Comparison of ENCODE assay signal across 8 cellular contexts in genomic region chr3:130893240-130894129, GRCh38. TPM values are rescaled to one million over a fixed set of nuclear protein-coding genes. Genes with fewer than 3 reads are reported as not detected.
A peak's percentile ranks its signal among the peaks of the same experiment; 100 is the strongest.
DNase-seq lines count a peak whose midpoint lies in the region; ATAC-seq, FAIRE-seq and TF ChIP-seq lines count a peak whose summit lies in the region.

TSS of gene ATP2C1 (plus strand) at chr3:130894084. CDS start at chr3:130894770, 686 bp downstream.

- TF ChIP-seq CTCF in BE2C (IDR thresholded peaks at IDR 0.05; ENCODE audit: low read depth, low read length): no peak

- no peaks in the 10 kb centered on the region for H3K9me3 ChIP-seq in BE2C

- H3K27ac ChIP-seq in cingulate gyrus (ENCODE audit: low read depth, low read length): peak within 1 kb of the TSS; percentile 92

- no peaks in the 10 kb centered on the region; the same call in 1 of the 2 replicates for H3K36me3 ChIP-seq in BE2C

- peak within 1 kb of the TSS; percentile 86 for H3K4me3 ChIP-seq in BE2C (ENCODE audit: low read depth, low read length)

- peak; percentile 97 for FAIRE-seq in GM19239 (lab: Jason Lieb, UNC)

- peak; percentile 77 for ATAC-seq in HG03457 (IDR thresholded peaks at IDR 0.05; ENCODE audit: unreplicated experiment)

- no peaks in the 10 kb centered on the region for H3K27me3 ChIP-seq in BE2C

- H3K4me1 ChIP-seq in BE2C: peaks cover 9% of the 10 kb centered on the region

- DNase-seq in BE2C (peak; percentile 99), GM19239 (ENCODE audit: insufficient read length, low spot score) (peak; percentile 67), NCI-H524 (lab: John Stamatoyannopoulos, UW) (peak; percentile 96 to 98), kidney tubule cell (ENCODE audit: low spot score) (peak; percentile 98)
- DNase-seq in activated CD4-positive, alpha-beta T cell treated with anti-CD3 and anti-CD28 coated beads for 4 hours: peak; percentile 85 to 89
- peak; percentile 76 to 87 (median 82) for DNase-seq in stimulated activated CD4-positive, alpha-beta T cell treated with anti-CD3 and anti-CD28 coated beads, Interleukin-1b, Interleukin-23, amount 100 ng/mL, for 24 hours (ENCODE audit: low read depth in 4 of 4, low spot score in 1 of 4)

RNA-seq across cellular contexts. Expression of gene ATP2C1, which starts in this region (rescaled TPM):
- polyA plus RNA-seq in BE2C (2012; ENCODE audit: insufficient read depth, insufficient read length, low read depth): 84.8 TPM

Comparison
In these comparisons a context has a peak if more than half of its experiments do, and no peak if none do; other contexts are left out.
1. Peak in every context shown above with its lines: DNase-seq, ATAC-seq, H3K4me3 ChIP-seq and H3K27ac ChIP-seq.